In the genomic region with DNA sequence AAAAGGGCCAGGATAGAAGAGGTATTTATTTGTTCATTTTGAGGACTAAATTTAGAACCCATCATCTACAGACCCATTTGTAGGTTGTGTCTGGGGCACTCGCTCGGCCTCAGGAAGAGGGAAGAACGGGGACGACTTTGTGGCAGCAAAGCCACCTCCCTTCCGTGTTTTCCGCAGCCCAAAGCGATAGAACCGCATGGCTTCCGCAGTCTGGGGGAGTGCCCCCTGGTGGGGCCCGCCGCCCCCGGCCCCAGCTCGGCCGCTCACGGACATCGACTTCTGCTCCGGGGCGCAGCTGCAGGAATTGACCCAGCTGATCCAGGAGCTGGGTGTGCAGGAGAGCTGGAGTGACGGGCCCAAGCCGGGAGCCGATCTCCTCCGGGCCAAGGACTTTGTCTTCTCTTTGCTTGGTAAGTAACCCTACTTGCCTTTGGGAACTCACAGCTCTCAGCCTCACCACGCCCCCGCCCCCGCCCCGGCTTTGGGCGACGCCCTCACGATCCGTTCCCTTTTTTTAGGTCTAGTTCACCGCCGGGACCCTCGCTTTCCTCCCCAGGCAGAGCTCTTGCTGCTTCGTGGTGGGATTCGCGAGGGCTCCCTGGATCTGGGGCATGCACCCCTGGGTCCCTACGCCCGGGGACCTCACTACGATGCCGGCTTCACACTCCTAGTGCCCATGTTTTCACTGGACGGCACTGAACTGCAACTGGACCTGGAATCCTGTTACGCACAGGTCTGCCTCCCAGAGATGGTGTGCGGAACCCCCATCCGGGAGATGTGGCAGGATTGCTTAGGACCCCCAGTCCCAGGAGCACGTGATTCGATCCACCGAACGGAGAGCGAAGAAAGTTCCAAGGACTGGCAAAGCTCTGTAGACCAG, we compare ENCODE assay signal across 9 cellular contexts. TPM values are rescaled to one million over a fixed set of nuclear protein-coding genes. Genes with fewer than 3 reads are reported as not detected.
DNase-seq lines count a peak whose midpoint lies in the region; ATAC-seq and TF ChIP-seq lines count a peak whose summit lies in the region.
"Had no signal": no experiment of that assay in that cellular context is flagged by ENCODE, and none has a peak within 500 bp of the region (broad histone marks: within the 10 kb centered on the region; RNA-seq: fewer than 3 reads in every experiment).

No MANE protein-coding gene starts in this region.

- H3K9me3 ChIP-seq in lung (ENCODE audit: control insufficient read depth in 2 of 2, insufficient read depth in 1 of 2, low read length in 1 of 2) = no peaks in the 10 kb centered on the region

- H3K36me3 ChIP-seq in BJ (ENCODE audit: control insufficient read depth, insufficient read depth, low read length) = no peaks in the 10 kb centered on the region
- no peaks in the 10 kb centered on the region for H3K36me3 ChIP-seq in lung (ENCODE audit: control insufficient read depth in 2 of 2, insufficient read depth in 2 of 2, low read length in 2 of 2)

- TF ChIP-seq CTCF in BJ (IDR thresholded peaks at IDR 0.05; ENCODE audit: insufficient read depth, low read depth, low read length) (peak; percentile 27), VCaP (conservative IDR thresholded peaks at IDR 0.05) (no peak; the same call in 1 of the 2 replicates), chondrocyte (IDR thresholded peaks at IDR 0.05) (peak; percentile 54), lung (IDR thresholded peaks at IDR 0.05; ENCODE audit: control extremely low read depth, extremely low read depth) (no peak)

- no peaks in the 10 kb centered on the region for H3K27me3 Mint-ChIP-seq in chondrocyte (ENCODE audit: low read depth)
- peaks cover 32% of the 10 kb centered on the region for H3K27me3 Mint-ChIP-seq in stimulated activated memory B cell treated with anti-CD40 and anti-IgM and Interleukin-4, amounts not matched to agents 10 μg/mL and 1 μg/mL and 100 μg/mL, for 72 hours

- H3K27ac ChIP-seq in VCaP = peak overlapping the region; percentile 67
- peak overlapping the region; percentile 39 to 76 for H3K27ac ChIP-seq in lung (ENCODE audit: low read depth in 1 of 2, low read length in 1 of 2)

- no peaks in the 10 kb centered on the region for H3K36me3 Mint-ChIP-seq in chondrocyte (ENCODE audit: low read depth)
- peaks cover 21% of the 10 kb centered on the region for H3K36me3 Mint-ChIP-seq in stimulated activated memory B cell treated with anti-CD40 and anti-IgM and Interleukin-4, amounts not matched to agents 10 μg/mL and 1 μg/mL and 100 μg/mL, for 72 hours

- H3K27me3 ChIP-seq in BJ (ENCODE audit: control insufficient read depth, insufficient read depth, low read length) (peaks cover 19% of the 10 kb centered on the region), lung (ENCODE audit: control insufficient read depth, insufficient read depth) (no peaks in the 10 kb centered on the region)

- WGBS in lung, 2 donors = 6 to 7% methylated on average over 49 of the region's 49 CpGs

- H3K9me3 Mint-ChIP-seq in chondrocyte (ENCODE audit: low read depth) = no peaks in the 10 kb centered on the region
- no peaks in the 10 kb centered on the region for H3K9me3 Mint-ChIP-seq in stimulated activated memory B cell treated with anti-CD40 and anti-IgM and Interleukin-4, amounts not matched to agents 10 μg/mL and 1 μg/mL and 100 μg/mL, for 72 hours

- DNase-seq in BJ (ENCODE audit: low read depth) (no peak), KBM-7 (peak; percentile 87), chondrocyte (ENCODE audit: low spot score) (no peak), lung (ENCODE audit: low spot score) (peak; percentile 49), COR-L47 (lab: John Stamatoyannopoulos, UW) (no peak)

- peaks cover 49% of the 10 kb centered on the region for H3K4me1 Mint-ChIP-seq in chondrocyte (ENCODE audit: low read depth)
- H3K4me1 Mint-ChIP-seq in stimulated activated memory B cell treated with anti-CD40 and anti-IgM and Interleukin-4, amounts not matched to agents 10 μg/mL and 1 μg/mL and 100 μg/mL, for 72 hours = peaks cover 43% of the 10 kb centered on the region

- POLR2A ChIA-PET in BJ (lab: Charles Lee) = interaction anchor here (0.6 kb wide), 1 partner anchor 51 kb away, joined by 3 read pairs; no protein-coding TSS in a partner anchor

- in situ Hi-C loops in KBM-7 (cut with MboI; ENCODE audit: low pct_unique_long_range_greater_than_20kb, low sequenced_read_pairs) = no loop called here

- H3K4me1 ChIP-seq in lung (ENCODE audit: control insufficient read depth in 2 of 2, insufficient read depth in 2 of 2, low read length in 2 of 2) = peaks cover 0 to 29% of the 10 kb centered on the region in 2 donors

- H3K27ac Mint-ChIP-seq in chondrocyte (ENCODE audit: unreplicated experiment) = peak overlapping the region; percentile 86
- peak overlapping the region; percentile 81 for H3K27ac Mint-ChIP-seq in stimulated activated memory B cell treated with anti-CD40 and anti-IgM and Interleukin-4, amounts not matched to agents 10 μg/mL and 1 μg/mL and 100 μg/mL, for 72 hours

- H3K4me3 ChIP-seq in BJ (ENCODE audit: low read depth, low read length) (peak overlapping the region; percentile 44), lung (peak overlapping the region; percentile 30)

- ATAC-seq in GM19438 (IDR thresholded peaks at IDR 0.05; ENCODE audit: low read depth, unreplicated experiment) (peak; percentile 26), lung (ENCODE audit: insufficient read depth, low FRiP score) (peak; percentile 8)
- ATAC-seq in stimulated activated memory B cell treated with anti-CD40 and anti-IgM and Interleukin-4, amounts not matched to agents 10 μg/mL and 1 μg/mL and 100 μg/mL, for 72 hours = peak; percentile 37

- H3K4me3 Mint-ChIP-seq in chondrocyte (ENCODE audit: unreplicated experiment) = peak overlapping the region; percentile 87
- peak overlapping the region; percentile 90 for H3K4me3 Mint-ChIP-seq in stimulated activated memory B cell treated with anti-CD40 and anti-IgM and Interleukin-4, amounts not matched to agents 10 μg/mL and 1 μg/mL and 100 μg/mL, for 72 hours

- CTCF ChIA-PET in BJ (lab: Yijun Ruan, JAX) = interaction anchor here (0.8 to 5.4 kb wide), 19 partner anchors 8 to 185 kb away, joined by 3 to 45 read pairs (median 7); a partner anchor contains a TSS

RNA-seq across cellular contexts. Expression of a gene that starts 0.7 kb away (rescaled TPM):
- polyA plus RNA-seq in BJ (2011; rRNA removed) (1.8 and 3.0 TPM in 2 replicates), lung (1 to 10 TPM; 5.5 to 8.4 TPM)
- 1.6 TPM in 2 replicates for polyA minus RNA-seq in BJ (2011; rRNA and poly(A)+ RNA removed)
- total RNA-seq in chondrocyte (6.9 to 9.1 TPM (median 7.7 TPM) in 3 replicates), lung (1 to 10 TPM; 4.8 to 9.0 TPM)

RNA-seq across cellular contexts. Expression of a gene that starts 3.4 kb away (rescaled TPM):
- polyA plus RNA-seq in BJ (2011; rRNA removed) (0.50 and 0.98 TPM in 2 replicates), lung (under 1 TPM; 0.47 to 0.79 TPM)
- polyA minus RNA-seq in BJ (2011; rRNA and poly(A)+ RNA removed) = 0.85 TPM in 1 of 2 replicates, not detected in the other
- total RNA-seq in chondrocyte (5.0 to 6.0 TPM (median 5.1 TPM) in 3 replicates), lung (1 to 10 TPM in 1 of 2 donors, under 1 TPM in 1; 0.52 to 3.5 TPM)

RNA-seq across cellular contexts. Expression of a gene that starts 7.3 kb away (rescaled TPM):
- polyA plus RNA-seq in BJ (2011; rRNA removed) (not detected in 2 replicates), lung (not detected)
- polyA minus RNA-seq in BJ (2011; rRNA and poly(A)+ RNA removed) = not detected in 2 replicates
- total RNA-seq in chondrocyte (not detected in 3 replicates), lung (not detected)
- total RNA-seq: subcutaneous adipose tissue had no signal

RNA-seq across cellular contexts. Expression of a gene that starts 8.9 kb away (rescaled TPM):
- polyA plus RNA-seq in BJ (2011; rRNA removed) = 6.8 and 7.4 TPM in 2 replicates
- 2.8 and 4.6 TPM in 2 replicates for polyA minus RNA-seq in BJ (2011; rRNA and poly(A)+ RNA removed)
- 12.2 to 14.0 TPM (median 12.6 TPM) in 3 replicates for total RNA-seq in chondrocyte
- 10 to 100 TPM; 10.5 to 10.7 TPM for total RNA-seq in lung
- 10 to 100 TPM in 1 of 2 donors, 1 to 10 TPM in 1; 7.0 to 11.9 TPM for polyA plus RNA-seq in lung

RNA-seq across cellular contexts. Expression of a gene that starts 10.5 kb away (rescaled TPM):
- not detected in 2 replicates for polyA plus RNA-seq in BJ (2011; rRNA removed)
- not detected in 2 replicates for polyA minus RNA-seq in BJ (2011; rRNA and poly(A)+ RNA removed)
- not detected in 3 replicates for total RNA-seq in chondrocyte
- not detected for total RNA-seq in lung
- not detected for polyA plus RNA-seq in lung
- total RNA-seq: subcutaneous adipose tissue had no signal

Comparison
In these comparisons a context has a peak if more than half of its experiments do, and no peak if none do; other contexts are left out.
1. DNase-seq: peak in KBM-7 (single experiment) and lung (single experiment); none in BJ (single experiment), chondrocyte (single experiment) and COR-L47 (single experiment).
2. CTCF ChIP-seq: peak in BJ (single experiment) and chondrocyte (single experiment); none in VCaP (single experiment) and lung (single experiment).
3. Peak in every context shown above with its lines, with median percentiles within 50 percentile points of each other: ATAC-seq.